8 cellular contexts compared by ENCODE assay signal in genomic region chr1:20366766-20367602, GRCh38.
DNase-seq lines count a peak whose midpoint lies in the region; ATAC-seq and TF ChIP-seq lines count a peak whose summit lies in the region.

No MANE protein-coding gene starts in this region.

- CTCF ChIA-PET in CD8-positive, alpha-beta T cell (lab: Charles Lee), result no interaction called here

- peak; percentile 95 for DNase-seq in H7
- peak in 1 of 2 donors; percentile 20 for DNase-seq in activated T-cell treated with anti-CD3 and anti-CD28 coated beads, Interleukin-2, amount 50 U/mL, for 72 hours
- DNase-seq in hepatic stellate cell (ENCODE audit: low spot score), result peak; percentile 66
- no peak for DNase-seq in gastrocnemius medialis
- no peak for DNase-seq in NCI-H446 (lab: John Stamatoyannopoulos, UW)
- DNase-seq in effector memory CD4-positive, alpha-beta T cell, result no peak
- DNase-seq in CD8-positive, alpha-beta T cell, result no peak

- no peaks in the 10 kb centered on the region for H3K79me2 ChIP-seq in ACC112 (ENCODE audit: control insufficient read depth, insufficient read depth, low read length, unreplicated experiment)

- H3K4me3 ChIP-seq in ACC112 (ENCODE audit: low read depth, low read length) (peak overlapping the region; percentile 76), H7 (ENCODE audit: insufficient read depth, low read depth, low read length) (peak overlapping the region; percentile 56), gastrocnemius medialis (peak overlapping the region; percentile 31 to 47 (median 40))
- no peak overlapping the region for H3K4me3 ChIP-seq in effector memory CD4-positive, alpha-beta T cell (ENCODE audit: insufficient read depth, low read depth, low read length, poor library complexity, severe bottlenecking)
- H3K4me3 ChIP-seq in CD8-positive, alpha-beta T cell (ENCODE audit: low read depth, low read length), result no peak overlapping the region

- H3K4me1 Mint-ChIP-seq in activated T-cell treated with anti-CD3 and anti-CD28 coated beads, Interleukin-2, amount 50 U/mL, for 72 hours (ENCODE audit: low read depth), result peaks cover 15% of the 10 kb centered on the region
- peaks cover 3% of the 10 kb centered on the region for H3K4me1 Mint-ChIP-seq in CD8-positive, alpha-beta T cell (ENCODE audit: low read depth)

- no peak overlapping the region for H3K27ac Mint-ChIP-seq in activated T-cell treated with anti-CD3 and anti-CD28 coated beads, Interleukin-2, amount 50 U/mL, for 72 hours
- no peak overlapping the region for H3K27ac Mint-ChIP-seq in CD8-positive, alpha-beta T cell

- H3K27me3 ChIP-seq in ACC112 (ENCODE audit: insufficient read depth, low read length) (peaks cover 70% of the 10 kb centered on the region), H7 (ENCODE audit: control insufficient read depth, insufficient read depth, low read length) (peaks cover 83% of the 10 kb centered on the region), gastrocnemius medialis (peaks cover 30 to 51% (median 38%) of the 10 kb centered on the region in 3 donors)
- peaks cover 10% of the 10 kb centered on the region for H3K27me3 ChIP-seq in effector memory CD4-positive, alpha-beta T cell (replicated peaks; ENCODE audit: control insufficient read depth, insufficient read depth, low read length, poor library complexity, severe bottlenecking)
- peaks cover 15% of the 10 kb centered on the region for H3K27me3 ChIP-seq in CD8-positive, alpha-beta T cell (ENCODE audit: insufficient read depth, low read length)

- H3K4me1 ChIP-seq in ACC112 (ENCODE audit: control insufficient read depth, insufficient read depth, low read length, unreplicated experiment), result peaks cover 2% of the 10 kb centered on the region
- H3K4me1 ChIP-seq in gastrocnemius medialis, result peaks cover 2 to 6% of the 10 kb centered on the region in 2 donors
- no peaks in the 10 kb centered on the region for H3K4me1 ChIP-seq in effector memory CD4-positive, alpha-beta T cell (ENCODE audit: control insufficient read depth, insufficient read depth, low read length, poor library complexity, severe bottlenecking)
- no peaks in the 10 kb centered on the region for H3K4me1 ChIP-seq in CD8-positive, alpha-beta T cell (ENCODE audit: insufficient read depth, low read length)

- no peaks in the 10 kb centered on the region for H3K36me3 ChIP-seq in ACC112 (ENCODE audit: insufficient read depth, low read length)
- H3K36me3 ChIP-seq in H7 (replicated peaks; ENCODE audit: control insufficient read depth, insufficient read depth, low read length), result no peaks in the 10 kb centered on the region
- H3K36me3 ChIP-seq in gastrocnemius medialis, result no peaks in the 10 kb centered on the region
- no peaks in the 10 kb centered on the region for H3K36me3 ChIP-seq in effector memory CD4-positive, alpha-beta T cell (ENCODE audit: control insufficient read depth, insufficient read depth, low read length)
- H3K36me3 ChIP-seq in CD8-positive, alpha-beta T cell (ENCODE audit: insufficient read depth, low read length), result no peaks in the 10 kb centered on the region

- no peaks in the 10 kb centered on the region for H3K9me3 Mint-ChIP-seq in activated T-cell treated with anti-CD3 and anti-CD28 coated beads, Interleukin-2, amount 50 U/mL, for 72 hours
- H3K9me3 Mint-ChIP-seq in CD8-positive, alpha-beta T cell, result no peaks in the 10 kb centered on the region

- POLR2A ChIA-PET in CD8-positive, alpha-beta T cell (lab: Charles Lee), result no interaction called here

- ATAC-seq in activated T-cell treated with anti-CD3 and anti-CD28 coated beads, Interleukin-2, amount 50 U/mL, for 72 hours (replicated peaks in 1 of 2), result peak in 1 of 2 donors; percentile 34
- peak; percentile 69 to 72 for ATAC-seq in gastrocnemius medialis
- no peak for ATAC-seq in CD8-positive, alpha-beta T cell

- in situ Hi-C loops in gastrocnemius medialis (cut with MboI; ENCODE audit: low sequenced_read_pairs in 4 of 4), result no loop called here

- H3K27me3 Mint-ChIP-seq in activated T-cell treated with anti-CD3 and anti-CD28 coated beads, Interleukin-2, amount 50 U/mL, for 72 hours (ENCODE audit: low read depth), result peaks cover 92% of the 10 kb centered on the region
- peaks cover 56% of the 10 kb centered on the region for H3K27me3 Mint-ChIP-seq in CD8-positive, alpha-beta T cell (ENCODE audit: low read depth)

- peak in 4 of 5 experiments; percentile 24 to 54 (median 38) for TF ChIP-seq CTCF in gastrocnemius medialis (IDR thresholded peaks at IDR 0.05 in 4 of 5, conservative IDR thresholded peaks at IDR 0.05 in 1 of 5)
- TF ChIP-seq CTCF in CD8-positive, alpha-beta T cell (IDR thresholded peaks at IDR 0.05), result no peak

- H2AFZ ChIP-seq in ACC112 (ENCODE audit: low read length, unreplicated experiment), result no peak overlapping the region

- intact Hi-C loops in gastrocnemius medialis (cut with DNase I; ENCODE audit: low total_unique reads), result no loop called here
- intact Hi-C loops in CD8-positive, alpha-beta T cell (cut with DNase I, micrococcal nuclease), result no loop called here

- no peak for TF ChIP-seq POLR2A in gastrocnemius medialis (IDR thresholded peaks at IDR 0.05)

- no peaks in the 10 kb centered on the region for H3K9me3 ChIP-seq in gastrocnemius medialis
- no peaks in the 10 kb centered on the region for H3K9me3 ChIP-seq in effector memory CD4-positive, alpha-beta T cell (ENCODE audit: control insufficient read depth, low read length)
- H3K9me3 ChIP-seq in CD8-positive, alpha-beta T cell (ENCODE audit: low read length), result no peaks in the 10 kb centered on the region

- H3K36me3 Mint-ChIP-seq in activated T-cell treated with anti-CD3 and anti-CD28 coated beads, Interleukin-2, amount 50 U/mL, for 72 hours (ENCODE audit: insufficient read depth in 2 of 2), result peaks cover 0 to 4% of the 10 kb centered on the region in 2 donors
- no peaks in the 10 kb centered on the region for H3K36me3 Mint-ChIP-seq in CD8-positive, alpha-beta T cell

- H3K4me3 Mint-ChIP-seq in activated T-cell treated with anti-CD3 and anti-CD28 coated beads, Interleukin-2, amount 50 U/mL, for 72 hours, result peak overlapping the region; percentile 57 to 59
- no peak overlapping the region for H3K4me3 Mint-ChIP-seq in CD8-positive, alpha-beta T cell

- H3K27ac ChIP-seq in ACC112 (ENCODE audit: low read depth, low read length), result no peak overlapping the region
- no peak overlapping the region for H3K27ac ChIP-seq in gastrocnemius medialis
- H3K27ac ChIP-seq in effector memory CD4-positive, alpha-beta T cell (ENCODE audit: insufficient read depth, low read length, poor library complexity, severe bottlenecking), result no peak overlapping the region
- H3K27ac ChIP-seq in CD8-positive, alpha-beta T cell (ENCODE audit: low read depth, low read length), result no peak overlapping the region

Comparison
In these comparisons a context has a peak if more than half of its experiments do, and no peak if none do; other contexts are left out.
1. H3K4me3 ChIP-seq: peak in ACC112 (single experiment), H7 (single experiment) and gastrocnemius medialis (4 of 4); none in effector memory CD4-positive, alpha-beta T cell (single experiment) and CD8-positive, alpha-beta T cell (single experiment).
2. DNase-seq: peak in H7 (single experiment) and hepatic stellate cell (single experiment); none in gastrocnemius medialis (0 of 2), NCI-H446 (0 of 2), effector memory CD4-positive, alpha-beta T cell (0 of 3) and CD8-positive, alpha-beta T cell (0 of 7).